Comparison of ENCODE assay signal across 31 cellular contexts in genomic region chr17:46140645-46141197, GRCh38. TPM values are rescaled to one million over a fixed set of nuclear protein-coding genes. Genes with fewer than 3 reads are reported as not detected.
DNase-seq lines count a peak whose midpoint lies in the region; ATAC-seq and TF ChIP-seq lines count a peak whose summit lies in the region.
"Had no signal": no experiment of that assay in that cellular context is flagged by ENCODE, and none has a peak within 500 bp of the region (broad histone marks: within the 10 kb centered on the region; RNA-seq: fewer than 3 reads in every experiment).

No MANE protein-coding gene starts in this region.

- H3K9me1 ChIP-seq in IMR-90 (ENCODE audit: insufficient read depth, low read length): peaks cover 13% of the 10 kb centered on the region

- dilution Hi-C loops in IMR-90 (cut with HindIII; ENCODE audit: low sequenced_read_pairs, unreplicated experiment): no loop called here

- H2BK5ac ChIP-seq in IMR-90 (ENCODE audit: low read depth, low read length, poor library complexity, severe bottlenecking): no peak overlapping the region

- POLR2A ChIA-PET in IMR-90 (lab: Charles Lee; ENCODE audit: unreplicated experiment): no interaction called here
- POLR2A ChIA-PET in activated B cell treated with CpG ODN at 0.5 μM for 24 hours (lab: Charles Lee): interaction anchor here (1.0 kb wide), 1 partner anchor 17 kb away, joined by 3 read pairs; no protein-coding TSS in a partner anchor
- POLR2A ChIA-PET in SK-N-SH (lab: Yijun Ruan, JAX): no interaction called here

- H3K4me2 ChIP-seq in IMR-90 (ENCODE audit: low read depth, low read length): no peak overlapping the region
- no peak overlapping the region for H3K4me2 ChIP-seq in SK-N-SH

- no peak overlapping the region for H3K14ac ChIP-seq in IMR-90 (replicated peaks; ENCODE audit: low read depth, low read length)

- H3F3A ChIP-seq in SK-N-SH (replicated peaks; ENCODE audit: insufficient read depth): peaks cover 22% of the 10 kb centered on the region

- H3K36me3 Mint-ChIP-seq in activated T-cell treated with anti-CD3 and anti-CD28 coated beads, Interleukin-2, amount 50 U/mL, for 72 hours (ENCODE audit: insufficient read depth in 2 of 2): peaks cover 0 to 7% of the 10 kb centered on the region in 2 donors
- peaks cover 3% of the 10 kb centered on the region for H3K36me3 Mint-ChIP-seq in activated B cell treated with CpG ODN at 0.5 μM for 24 hours (ENCODE audit: low read depth)
- H3K36me3 Mint-ChIP-seq in natural killer cell: no peaks in the 10 kb centered on the region
- H3K36me3 Mint-ChIP-seq: stimulated activated memory B cell treated with anti-CD40 and anti-IgM and Interleukin-4, amounts not matched to agents 10 μg/mL and 1 μg/mL and 100 μg/mL, for 72 hours had no signal

- H3K27me3 ChIP-seq in IMR-90 (ENCODE audit: control insufficient read depth, insufficient read depth, low read length) (no peaks in the 10 kb centered on the region), SK-N-SH (ENCODE audit: insufficient read depth) (no peaks in the 10 kb centered on the region)
- H3K27me3 ChIP-seq: breast epithelium, SJSA1 had no signal

- H3K4me1 Mint-ChIP-seq in activated T-cell treated with anti-CD3 and anti-CD28 coated beads, Interleukin-2, amount 50 U/mL, for 72 hours (ENCODE audit: low read depth): peaks cover 100% of the 10 kb centered on the region
- H3K4me1 Mint-ChIP-seq in activated B cell treated with CpG ODN at 0.5 μM for 24 hours: peaks cover 95% of the 10 kb centered on the region
- H3K4me1 Mint-ChIP-seq in natural killer cell: peaks cover 84 to 94% of the 10 kb centered on the region in 2 donors

- no peak for DNase-seq in activated T-cell treated with anti-CD3 and anti-CD28 coated beads, Interleukin-2, amount 50 U/mL, for 72 hours
- no peak for DNase-seq in activated T-cell treated with anti-CD3 and anti-CD28 coated beads, Interleukin-2, amount 50 U/mL, for 48 hours
- DNase-seq in IMR-90: no peak
- no peak for DNase-seq in activated B cell treated with CpG ODN at 0.5 μM for 24 hours
- no peak for DNase-seq in natural killer cell
- DNase-seq in NCI-H146 (lab: John Stamatoyannopoulos, UW): no peak
- no peak for DNase-seq in A172 (ENCODE audit: low spot score)
- no peak for DNase-seq in SK-N-SH
- DNase-seq: 8988T; activated CD4-positive, alpha-beta T cell treated with anti-CD3 and anti-CD28 coated beads, Interleukin-2, amount 50 U/mL, for 4 hours; activated CD8-positive, alpha-beta memory T cell treated with anti-CD3 and anti-CD28 coated beads, Interleukin-2, amount 10 ng/mL, durations not matched to agents 7 days and 5 days; activated naive CD4-positive, alpha-beta T cell treated with anti-CD3 and anti-CD28 coated beads, Interleukin-2, amount 10 ng/mL, durations not matched to agents 7 days and 5 days; H7; hypothalamus; left colon; NCI-H1436 treated with DMSO at 0.1 percent for 48 hours; NCI-H446; NCI-H774; retina; RPMI8226; substantia nigra had no signal

- no peak overlapping the region for H3K4me3 Mint-ChIP-seq in activated T-cell treated with anti-CD3 and anti-CD28 coated beads, Interleukin-2, amount 50 U/mL, for 72 hours
- no peak overlapping the region for H3K4me3 Mint-ChIP-seq in activated B cell treated with CpG ODN at 0.5 μM for 24 hours
- H3K4me3 Mint-ChIP-seq in natural killer cell: no peak overlapping the region
- H3K4me3 Mint-ChIP-seq: activated CD8-positive, alpha-beta memory T cell treated with anti-CD3 and anti-CD28 coated beads, Interleukin-2, amount 10 ng/mL, durations not matched to agents 7 days and 5 days; activated naive CD4-positive, alpha-beta T cell treated with anti-CD3 and anti-CD28 coated beads, Interleukin-2, amount 10 ng/mL, durations not matched to agents 7 days and 5 days; activated T-helper 1 cell treated with anti-CD3 and anti-CD28 coated beads, Interleukin-12 subunit alpha, Interleukin-12 subunit beta, Interleukin-2, Interleukin-4 antibody, amounts not matched to agents 30 ng/mL and 10 ng/mL and 1 ng/mL, durations not matched to agents 14 hours and 24 hours and 36 hours; neural crest cell; stimulated activated memory B cell treated with anti-CD40 and anti-IgM and Interleukin-4, amounts not matched to agents 10 μg/mL and 1 μg/mL and 100 μg/mL, for 72 hours; type B pancreatic cell had no signal

- peak overlapping the region; percentile 74 for H3K27ac Mint-ChIP-seq in activated T-cell treated with anti-CD3 and anti-CD28 coated beads, Interleukin-2, amount 50 U/mL, for 72 hours
- H3K27ac Mint-ChIP-seq in activated B cell treated with CpG ODN at 0.5 μM for 24 hours: peak overlapping the region; percentile 74
- peak overlapping the region; percentile 32 to 71 for H3K27ac Mint-ChIP-seq in natural killer cell
- H3K27ac Mint-ChIP-seq: activated CD8-positive, alpha-beta memory T cell treated with anti-CD3 and anti-CD28 coated beads, Interleukin-2, amount 10 ng/mL, durations not matched to agents 7 days and 5 days; activated naive CD4-positive, alpha-beta T cell treated with anti-CD3 and anti-CD28 coated beads, Interleukin-2, amount 10 ng/mL, durations not matched to agents 7 days and 5 days; activated T-helper 1 cell treated with anti-CD3 and anti-CD28 coated beads, Interleukin-12 subunit alpha, Interleukin-12 subunit beta, Interleukin-2, Interleukin-4 antibody, amounts not matched to agents 30 ng/mL and 10 ng/mL and 1 ng/mL, durations not matched to agents 14 hours and 24 hours and 36 hours; type B pancreatic cell had no signal

- peaks cover 95% of the 10 kb centered on the region for H4K20me1 ChIP-seq in IMR-90 (ENCODE audit: insufficient read depth, low read length)
- peaks cover 100% of the 10 kb centered on the region for H4K20me1 ChIP-seq in SK-N-SH (ENCODE audit: insufficient read depth)

- TF ChIP-seq POLR2A in IMR-90 (IDR thresholded peaks at IDR 0.05; ENCODE audit: low read depth, low read length): no peak

- no CpG with 5 or more reads among the region's 2 CpGs for WGBS in IMR-90 (ENCODE audit: extremely low coverage in 2 of 2, insufficient read length in 1 of 2), 2 experiments
- WGBS in SK-N-SH (ENCODE audit: low lambda C conversion rate): 91% methylated on average over 2 of the region's 2 CpGs

- H3K56ac ChIP-seq in IMR-90 (ENCODE audit: extremely low read depth, insufficient read depth, low read length): no peak overlapping the region

- H2BK20ac ChIP-seq in IMR-90 (ENCODE audit: low read depth, low read length): no peak overlapping the region

- no peak overlapping the region for H4K8ac ChIP-seq in IMR-90 (ENCODE audit: low read depth in 2 of 2, low read length in 2 of 2)

- no peak overlapping the region for H2BK120ac ChIP-seq in IMR-90 (ENCODE audit: low read depth, low read length)

- H3K4me1 ChIP-seq in IMR-90 (ENCODE audit: control insufficient read depth, insufficient read depth, low read length) (peaks cover 6% of the 10 kb centered on the region; the same call in 1 of the 2 replicates), SK-N-SH (ENCODE audit: control insufficient read depth in 1 of 2, insufficient read depth in 2 of 2, low read depth in 1 of 2, low read length in 1 of 2) (peaks cover 9 to 14% of the 10 kb centered on the region in 2 experiments; a peak in 3 of 4 replicates)
- H3K4me1 ChIP-seq: SJSA1 had no signal

- no peaks in the 10 kb centered on the region for H3K9me2 ChIP-seq in SK-N-SH

- H3K79me2 ChIP-seq in SK-N-SH (ENCODE audit: insufficient read depth): peaks cover 100% of the 10 kb centered on the region

- intact Hi-C loops in IMR-90 (cut with micrococcal nuclease) (no loop called here), activated B cell treated with CpG ODN at 0.5 μM for 24 hours (cut with micrococcal nuclease) (loop anchor here (2.0 to 10.0 kb wide), 2 partner anchors 14 to 694 kb away; no protein-coding TSS in a partner anchor), natural killer cell (cut with micrococcal nuclease) (loop anchor here (5.0 kb wide), 1 partner anchor 33 kb away; no protein-coding TSS in a partner anchor)

- H2AK5ac ChIP-seq in IMR-90 (ENCODE audit: low read depth, low read length): no peak overlapping the region

- no peak overlapping the region for H3K18ac ChIP-seq in IMR-90 (ENCODE audit: low read depth, low read length)

- no peak overlapping the region for H4K91ac ChIP-seq in IMR-90 (ENCODE audit: insufficient read depth, low read depth, low read length)

- no peak overlapping the region for H2AFZ ChIP-seq in IMR-90 (replicated peaks; ENCODE audit: low read length, poor library complexity)
- no peak overlapping the region for H2AFZ ChIP-seq in SK-N-SH (ENCODE audit: low read depth)
- H2AFZ ChIP-seq: parathyroid adenoma had no signal

- TF ChIP-seq CTCF in IMR-90 (conservative IDR thresholded peaks at IDR 0.05; ENCODE audit: low read depth, low read length): no peak
- no peak for TF ChIP-seq CTCF in activated B cell treated with CpG ODN at 0.5 μM for 24 hours (IDR thresholded peaks at IDR 0.05)
- TF ChIP-seq CTCF in natural killer cell (IDR thresholded peaks at IDR 0.05): no peak
- TF ChIP-seq CTCF in SK-N-SH (IDR thresholded peaks at IDR 0.05): no peak

- ATAC-seq in activated T-cell treated with anti-CD3 and anti-CD28 coated beads, Interleukin-2, amount 50 U/mL, for 72 hours (replicated peaks in 1 of 2): no peak
- ATAC-seq in IMR-90 (ENCODE audit: low read depth) (no peak), activated B cell treated with CpG ODN at 0.5 μM for 24 hours (ENCODE audit: low read depth) (no peak), natural killer cell (no peak)
- ATAC-seq: activated CD4-positive, CD25-positive, alpha-beta regulatory T cell treated with anti-CD3 and anti-CD28 coated beads, Interleukin-2, amount 50 U/mL, for 24 hours; activated CD8-positive, alpha-beta memory T cell treated with anti-CD3 and anti-CD28 coated beads, Interleukin-2, amount 10 ng/mL, durations not matched to agents 7 days and 5 days; left colon; stimulated activated memory B cell treated with anti-CD40 and anti-IgM and Interleukin-4, amounts not matched to agents 10 μg/mL and 1 μg/mL and 100 μg/mL, for 72 hours had no signal

- H3K79me1 ChIP-seq in IMR-90 (ENCODE audit: low read depth in 1 of 2, low read length in 2 of 2): peaks cover 10 to 84% of the 10 kb centered on the region in 2 experiments; a peak in 3 of 4 replicates

- H3K9me3 ChIP-seq in IMR-90 (ENCODE audit: control insufficient read depth, insufficient read depth, low read length) (no peaks in the 10 kb centered on the region), SK-N-SH (no peaks in the 10 kb centered on the region)
- H3K9me3 ChIP-seq: breast epithelium, SJSA1 had no signal

- BruUV-seq in IMR-90 (replicated peaks; lab: Mats Ljungman, UMichigan): no TSS peak

- H3K4me3 ChIP-seq in IMR-90 (ENCODE audit: insufficient read depth, low read depth, low read length): no peak overlapping the region
- H3K4me3 ChIP-seq in SK-N-SH (ENCODE audit: low read depth in 2 of 2, low read length in 1 of 2): no peak overlapping the region
- H3K4me3 ChIP-seq: breast epithelium, SJSA1, skin epidermis had no signal

- H2AK9ac ChIP-seq in IMR-90 (replicated peaks; ENCODE audit: low read depth, low read length, poor library complexity): no peak overlapping the region

- H3K9ac ChIP-seq in IMR-90 (ENCODE audit: low read depth, low read length) (no peak overlapping the region), SK-N-SH (no peak overlapping the region)
- H3K9ac ChIP-seq: parathyroid adenoma had no signal

- H3K9me3 Mint-ChIP-seq in activated T-cell treated with anti-CD3 and anti-CD28 coated beads, Interleukin-2, amount 50 U/mL, for 72 hours: no peaks in the 10 kb centered on the region
- H3K9me3 Mint-ChIP-seq in activated B cell treated with CpG ODN at 0.5 μM for 24 hours (no peaks in the 10 kb centered on the region), natural killer cell (no peaks in the 10 kb centered on the region)
- H3K9me3 Mint-ChIP-seq: activated naive CD4-positive, alpha-beta T cell treated with anti-CD3 and anti-CD28 coated beads, Interleukin-2, amount 10 ng/mL, durations not matched to agents 7 days and 5 days; activated T-helper 1 cell treated with anti-CD3 and anti-CD28 coated beads, Interleukin-12 subunit alpha, Interleukin-12 subunit beta, Interleukin-2, Interleukin-4 antibody, amounts not matched to agents 30 ng/mL and 10 ng/mL and 1 ng/mL, durations not matched to agents 14 hours and 24 hours and 36 hours; neural crest cell; stimulated activated memory B cell treated with anti-CD40 and anti-IgM and Interleukin-4, amounts not matched to agents 10 μg/mL and 1 μg/mL and 100 μg/mL, for 72 hours; type B pancreatic cell had no signal

- H3K27me3 Mint-ChIP-seq in activated T-cell treated with anti-CD3 and anti-CD28 coated beads, Interleukin-2, amount 50 U/mL, for 72 hours (ENCODE audit: low read depth): no peaks in the 10 kb centered on the region
- no peaks in the 10 kb centered on the region for H3K27me3 Mint-ChIP-seq in activated B cell treated with CpG ODN at 0.5 μM for 24 hours
- H3K27me3 Mint-ChIP-seq in natural killer cell (ENCODE audit: low read depth in 2 of 2): no peaks in the 10 kb centered on the region
- H3K27me3 Mint-ChIP-seq: activated CD8-positive, alpha-beta memory T cell treated with anti-CD3 and anti-CD28 coated beads, Interleukin-2, amount 10 ng/mL, durations not matched to agents 7 days and 5 days; activated naive CD4-positive, alpha-beta T cell treated with anti-CD3 and anti-CD28 coated beads, Interleukin-2, amount 10 ng/mL, durations not matched to agents 7 days and 5 days; stimulated activated memory B cell treated with anti-CD40 and anti-IgM and Interleukin-4, amounts not matched to agents 10 μg/mL and 1 μg/mL and 100 μg/mL, for 72 hours; type B pancreatic cell had no signal

- no peak overlapping the region for H3K23ac ChIP-seq in IMR-90 (ENCODE audit: low read depth, low read length)

- TF ChIP-seq EP300 in SK-N-SH (IDR thresholded peaks at IDR 0.05; ENCODE audit: borderline replicate concordance in 1 of 2, low read depth in 1 of 2, low read length in 1 of 2): no peak

- no peak overlapping the region for H3K27ac ChIP-seq in IMR-90 (ENCODE audit: insufficient read depth, low read length)
- no peak overlapping the region for H3K27ac ChIP-seq in SK-N-SH (ENCODE audit: low read depth in 2 of 2, low read length in 1 of 2)
- H3K27ac ChIP-seq: breast epithelium, epithelial cell of prostate, parathyroid adenoma, SJSA1 had no signal

- CTCF ChIA-PET in IMR-90 (lab: Yijun Ruan, JAX): no interaction called here
- CTCF ChIA-PET in activated B cell treated with CpG ODN at 0.5 μM for 24 hours (lab: Charles Lee): interaction anchor here (1.5 kb wide), 1 partner anchor 52 kb away, joined by 4 read pairs; the partner anchor contains the start of gene KANSL1
- CTCF ChIA-PET in SK-N-SH (lab: Yijun Ruan, JAX): interaction anchor here (1.3 kb wide), 1 partner anchor 96 kb away, joined by 4 read pairs; no protein-coding TSS in a partner anchor

- H3K4ac ChIP-seq in IMR-90 (ENCODE audit: low read depth, low read length): no peak overlapping the region

- no peak overlapping the region for H2BK15ac ChIP-seq in IMR-90 (ENCODE audit: low read depth, low read length)

- in situ Hi-C loops in IMR-90 (cut with MboI; ENCODE audit: low sequenced_read_pairs): no loop called here

- no peak overlapping the region for H4K5ac ChIP-seq in IMR-90 (ENCODE audit: low read depth, low read length)

- H3K36me3 ChIP-seq in IMR-90 (ENCODE audit: control insufficient read depth, insufficient read depth, low read length): no peaks in the 10 kb centered on the region
- peaks cover 0 to 7% of the 10 kb centered on the region in 2 experiments for H3K36me3 ChIP-seq in SK-N-SH (replicated peaks in 1 of 2; ENCODE audit: control insufficient read depth in 1 of 2, insufficient read depth in 2 of 2, low read length in 1 of 2)
- H3K36me3 ChIP-seq: breast epithelium had no signal

- TF ChIP-seq RAD21 in IMR-90 (IDR thresholded peaks at IDR 0.05; ENCODE audit: low read length) (no peak), SK-N-SH (IDR thresholded peaks at IDR 0.05; ENCODE audit: low read length) (no peak)

RNA-seq across cellular contexts. Expression of gene KANSL1, which starts 52.5 kb away (rescaled TPM):
- total RNA-seq in activated T-cell treated with anti-CD3 and anti-CD28 coated beads, Interleukin-2, amount 50 U/mL, for 72 hours: 100 to 1,000 TPM in 1 of 2 donors, 10 to 100 TPM in 1; 73.5 to 130 TPM
- total RNA-seq in IMR-90 (2012; rRNA removed): 48.0 and 49.6 TPM in 2 replicates
- polyA plus RNA-seq in IMR-90 (2012; rRNA removed): 15.6 and 19.1 TPM in 2 replicates
- 9.3 and 9.8 TPM in 2 replicates for polyA plus RNA-seq in IMR-90 (2012; cell fraction: cytosol; rRNA removed)
- 29.7 and 54.2 TPM in 2 replicates for polyA plus RNA-seq in IMR-90 (2012; cell fraction: nucleus; rRNA removed; ENCODE audit: low replicate concordance)
- 127 and 152 TPM in 2 replicates for total RNA-seq in activated B cell treated with CpG ODN at 0.5 μM for 24 hours
- 100 to 1,000 TPM; 202 to 240 (median 220) TPM for total RNA-seq in natural killer cell
- 21.6 and 24.9 TPM in 2 replicates for total RNA-seq in A172 (2014; rRNA removed; shearing (Covaris generic))
- 10.0 and 11.9 TPM in 2 replicates for polyA plus RNA-seq in SK-N-SH (2012; rRNA removed)
- 7.2 and 9.3 TPM in 2 replicates for polyA plus RNA-seq in SK-N-SH (2012; cell fraction: cytosol; rRNA removed)
- 48.5 and 48.8 TPM in 2 replicates for polyA plus RNA-seq in SK-N-SH (2012; cell fraction: nucleus; rRNA removed)
